Comparison of ENCODE assay signal across 16 cellular contexts in genomic region chr11:129640671-129641070, GRCh38.
DNase-seq lines count a peak whose midpoint lies in the region; ATAC-seq and TF ChIP-seq lines count a peak whose summit lies in the region.
"Had no signal": no experiment of that assay in that cellular context is flagged by ENCODE, and none has a peak within 500 bp of the region (broad histone marks: within the 10 kb centered on the region; RNA-seq: fewer than 3 reads in every experiment).

No MANE protein-coding gene starts in this region.

- H3K27ac Mint-ChIP-seq in T-helper 1 cell treated with Interleukin-12 subunit alpha and Interleukin-12 subunit beta and Interleukin-4 antibody, amounts not matched to agents 30 μg/mL and 1 μg/mL, for 36 hours, result peak overlapping the region; percentile 23
- peak overlapping the region; percentile 77 for H3K27ac Mint-ChIP-seq in stimulated activated naive CD8-positive, alpha-beta T cell treated with anti-CD3 and anti-CD28 coated beads, Interleukin-15, Interleukin-2, amounts not matched to agents 100 ng/mL and 50 ng/mL, for 24 hours
- H3K27ac Mint-ChIP-seq in stimulated activated naive CD8-positive, alpha-beta T cell treated with anti-CD3 and anti-CD28 coated beads, Interleukin-15, amount 100 ng/mL, for 72 hours, result peak overlapping the region in 1 of 2 donors; percentile 92

- H3K36me3 ChIP-seq in MM.1S (replicated peaks; ENCODE audit: insufficient read depth, low read length), result no peaks in the 10 kb centered on the region
- H3K36me3 ChIP-seq: BLaER1 treated with 17β-estradiol and CSF1 and Interleukin-3, amounts not matched to agents 10 nM and 100 nM had no signal

- no peaks in the 10 kb centered on the region for H3K9me3 ChIP-seq in MM.1S (replicated peaks; ENCODE audit: insufficient read depth, low read length)
- H3K9me3 ChIP-seq: BLaER1 treated with 17β-estradiol and CSF1 and Interleukin-3, amounts not matched to agents 10 nM and 100 nM had no signal

- no peak overlapping the region for H3K4me2 ChIP-seq in MM.1S (ENCODE audit: low read depth, low read length)
- H3K4me2 ChIP-seq: BLaER1 treated with 17β-estradiol and CSF1 and Interleukin-3, amounts not matched to agents 10 nM and 100 nM had no signal

- H3K27me3 Mint-ChIP-seq in T-helper 1 cell treated with Interleukin-12 subunit alpha and Interleukin-12 subunit beta and Interleukin-4 antibody, amounts not matched to agents 30 μg/mL and 1 μg/mL, for 36 hours (ENCODE audit: low read depth), result no peaks in the 10 kb centered on the region
- peaks cover 7% of the 10 kb centered on the region for H3K27me3 Mint-ChIP-seq in stimulated activated naive CD8-positive, alpha-beta T cell treated with anti-CD3 and anti-CD28 coated beads, Interleukin-15, Interleukin-2, amounts not matched to agents 100 ng/mL and 50 ng/mL, for 24 hours
- peaks cover 12% of the 10 kb centered on the region for H3K27me3 Mint-ChIP-seq in stimulated activated naive CD8-positive, alpha-beta T cell treated with anti-CD3 and anti-CD28 coated beads, Interleukin-15, amount 100 ng/mL, for 72 hours

- peaks cover 57% of the 10 kb centered on the region for H3K4me1 Mint-ChIP-seq in T-helper 1 cell treated with Interleukin-12 subunit alpha and Interleukin-12 subunit beta and Interleukin-4 antibody, amounts not matched to agents 30 μg/mL and 1 μg/mL, for 36 hours (ENCODE audit: low read depth)
- peaks cover 86% of the 10 kb centered on the region for H3K4me1 Mint-ChIP-seq in stimulated activated naive CD8-positive, alpha-beta T cell treated with anti-CD3 and anti-CD28 coated beads, Interleukin-15, Interleukin-2, amounts not matched to agents 100 ng/mL and 50 ng/mL, for 24 hours (ENCODE audit: low read depth)
- H3K4me1 Mint-ChIP-seq in stimulated activated naive CD8-positive, alpha-beta T cell treated with anti-CD3 and anti-CD28 coated beads, Interleukin-15, amount 100 ng/mL, for 72 hours, result peaks cover 69% of the 10 kb centered on the region

- H3K9me2 ChIP-seq in MM.1S (replicated peaks; ENCODE audit: insufficient read depth, low read length), result no peaks in the 10 kb centered on the region

- no peak for ATAC-seq in stimulated activated naive CD8-positive, alpha-beta T cell treated with anti-CD3 and anti-CD28 coated beads, Interleukin-15, amount 100 ng/mL, for 72 hours
- ATAC-seq: K562 had no signal

- H3K4me1 ChIP-seq in MM.1S (ENCODE audit: low read length), result no peaks in the 10 kb centered on the region
- H3K4me1 ChIP-seq: BLaER1 treated with 17β-estradiol and CSF1 and Interleukin-3, amounts not matched to agents 10 nM and 100 nM had no signal

- H2AFZ ChIP-seq in MM.1S (ENCODE audit: low read length), result no peak overlapping the region

- H3K9me3 Mint-ChIP-seq in T-helper 1 cell treated with Interleukin-12 subunit alpha and Interleukin-12 subunit beta and Interleukin-4 antibody, amounts not matched to agents 30 μg/mL and 1 μg/mL, for 36 hours, result peaks cover 3% of the 10 kb centered on the region
- H3K9me3 Mint-ChIP-seq in stimulated activated naive CD8-positive, alpha-beta T cell treated with anti-CD3 and anti-CD28 coated beads, Interleukin-15, Interleukin-2, amounts not matched to agents 100 ng/mL and 50 ng/mL, for 24 hours, result peaks cover 3% of the 10 kb centered on the region
- H3K9me3 Mint-ChIP-seq in stimulated activated naive CD8-positive, alpha-beta T cell treated with anti-CD3 and anti-CD28 coated beads, Interleukin-15, amount 100 ng/mL, for 72 hours, result peaks cover 0 to 13% of the 10 kb centered on the region in 2 donors

- H3F3A ChIP-seq in MM.1S (ENCODE audit: insufficient read depth, low read length), result no peaks in the 10 kb centered on the region

- H3K4me3 ChIP-seq in epithelial cell of esophagus (ENCODE audit: low read length) (no peak overlapping the region), MM.1S (ENCODE audit: low read length) (no peak overlapping the region)
- H3K4me3 ChIP-seq: BLaER1 treated with 17β-estradiol and CSF1 and Interleukin-3, amounts not matched to agents 10 nM and 100 nM; K562 had no signal

- H4K20me1 ChIP-seq in MM.1S (ENCODE audit: insufficient read depth, low read length), result no peaks in the 10 kb centered on the region
- H4K20me1 ChIP-seq: BLaER1 treated with 17β-estradiol and CSF1 and Interleukin-3, amounts not matched to agents 10 nM and 100 nM had no signal

- H3K27ac ChIP-seq in MM.1S (ENCODE audit: low read length), result no peak overlapping the region
- H3K27ac ChIP-seq: BLaER1 treated with 17β-estradiol and CSF1 and Interleukin-3, amounts not matched to agents 10 nM and 100 nM; HL-60 had no signal

- no peak for DNase-seq in T-helper 1 cell
- DNase-seq in stimulated activated naive CD8-positive, alpha-beta T cell treated with anti-CD3 and anti-CD28 coated beads, Interleukin-15, amount 100 ng/mL, for 72 hours, result no peak
- DNase-seq in epithelial cell of esophagus (ENCODE audit: low read depth), result peak; percentile 67
- no peak for DNase-seq in MM.1S
- DNase-seq in stimulated activated CD4-positive, alpha-beta T cell treated with anti-CD3 and anti-CD28 coated beads, Interleukin-12 subunit alpha, Interleukin-12 subunit beta, amount 100 ng/mL, for 4 hours, result no peak
- DNase-seq in NCI-H146 (lab: John Stamatoyannopoulos, UW), result no peak
- DNase-seq: DMS 273 treated with DMSO at 0.1 percent for 48 hours, GOT3, NCI-H1048, NCI-H1694 treated with DMSO at 0.1 percent for 48 hours, NCI-H774 had no signal

- H3K27me3 ChIP-seq in MM.1S (replicated peaks; ENCODE audit: insufficient read depth, low read length), result no peaks in the 10 kb centered on the region
- H3K27me3 ChIP-seq: BLaER1 treated with 17β-estradiol and CSF1 and Interleukin-3, amounts not matched to agents 10 nM and 100 nM had no signal

- peaks cover 2% of the 10 kb centered on the region for H3K36me3 Mint-ChIP-seq in T-helper 1 cell treated with Interleukin-12 subunit alpha and Interleukin-12 subunit beta and Interleukin-4 antibody, amounts not matched to agents 30 μg/mL and 1 μg/mL, for 36 hours (ENCODE audit: low read depth)
- no peaks in the 10 kb centered on the region for H3K36me3 Mint-ChIP-seq in stimulated activated naive CD8-positive, alpha-beta T cell treated with anti-CD3 and anti-CD28 coated beads, Interleukin-15, Interleukin-2, amounts not matched to agents 100 ng/mL and 50 ng/mL, for 24 hours (ENCODE audit: low read depth)

- no peak overlapping the region for H3K9ac ChIP-seq in MM.1S (ENCODE audit: low read length)
- H3K9ac ChIP-seq: BLaER1 treated with 17β-estradiol and CSF1 and Interleukin-3, amounts not matched to agents 10 nM and 100 nM had no signal

- H3K4me3 Mint-ChIP-seq in T-helper 1 cell treated with Interleukin-12 subunit alpha and Interleukin-12 subunit beta and Interleukin-4 antibody, amounts not matched to agents 30 μg/mL and 1 μg/mL, for 36 hours, result no peak overlapping the region
- no peak overlapping the region for H3K4me3 Mint-ChIP-seq in stimulated activated naive CD8-positive, alpha-beta T cell treated with anti-CD3 and anti-CD28 coated beads, Interleukin-15, Interleukin-2, amounts not matched to agents 100 ng/mL and 50 ng/mL, for 24 hours
- no peak overlapping the region for H3K4me3 Mint-ChIP-seq in stimulated activated naive CD8-positive, alpha-beta T cell treated with anti-CD3 and anti-CD28 coated beads, Interleukin-15, amount 100 ng/mL, for 72 hours

- TF ChIP-seq CTCF in epithelial cell of esophagus (IDR thresholded peaks at IDR 0.05; ENCODE audit: insufficient read depth, low read depth, low read length, missing control alignments), result no peak
- TF ChIP-seq CTCF in MM.1S (IDR thresholded peaks at IDR 0.05; ENCODE audit: low read length), result no peak

- no peaks in the 10 kb centered on the region for H3K79me2 ChIP-seq in MM.1S (ENCODE audit: low read length)
